ENCODE assay signal across 10 cellular contexts in genomic region chr5:157516016-157516415, GRCh38. TPM values are rescaled to one million over a fixed set of nuclear protein-coding genes. Genes with fewer than 3 reads are reported as not detected.
DNase-seq lines count a peak whose midpoint lies in the region; ATAC-seq and TF ChIP-seq lines count a peak whose summit lies in the region.
"Had no signal": no experiment of that assay in that cellular context is flagged by ENCODE, and none has a peak within 500 bp of the region (broad histone marks: within the 10 kb centered on the region; RNA-seq: fewer than 3 reads in every experiment).

No MANE protein-coding gene starts in this region.

- WGBS in smooth muscle cell (ENCODE audit: low lambda C conversion rate), result 5% methylated on average over 3 of the region's 3 CpGs

- H3K9me3 ChIP-seq in SJSA1 (replicated peaks) (no peaks in the 10 kb centered on the region), smooth muscle cell (replicated peaks; ENCODE audit: low read depth) (no peaks in the 10 kb centered on the region)
- H3K9me3 ChIP-seq: mucosa of descending colon had no signal

- H3K27me3 ChIP-seq in SJSA1 (replicated peaks) (no peaks in the 10 kb centered on the region), smooth muscle cell (ENCODE audit: low read depth) (no peaks in the 10 kb centered on the region)
- H3K27me3 ChIP-seq: cardiac muscle cell had no signal

- peak overlapping the region; percentile 20 for H3K4me2 ChIP-seq in smooth muscle cell

- TF ChIP-seq CTCF in fibroblast of villous mesenchyme (IDR thresholded peaks at IDR 0.05; ENCODE audit: insufficient read depth, low read depth, low read length) (no peak), smooth muscle cell (IDR thresholded peaks at IDR 0.05; ENCODE audit: borderline replicate concordance, insufficient read depth, poor library complexity, severe bottlenecking) (no peak)

- H3K4me3 ChIP-seq in SJSA1 (no peak overlapping the region), fibroblast of villous mesenchyme (ENCODE audit: low read depth, low read length) (no peak overlapping the region), smooth muscle cell (no peak overlapping the region)
- H3K4me3 ChIP-seq: cardiac muscle cell, mucosa of descending colon had no signal

- no peaks in the 10 kb centered on the region for H3K79me2 ChIP-seq in smooth muscle cell (ENCODE audit: low read depth)

- H3K4me1 ChIP-seq in SJSA1 (replicated peaks) (peaks cover 51% of the 10 kb centered on the region), smooth muscle cell (ENCODE audit: low read depth) (no peaks in the 10 kb centered on the region)

- H3K27ac ChIP-seq in SJSA1, result peak overlapping the region; percentile 47
- H3K27ac ChIP-seq in smooth muscle cell (ENCODE audit: low read depth), result peak overlapping the region; percentile 87

- ATAC-seq in GM18511 (IDR thresholded peaks at IDR 0.05; ENCODE audit: unreplicated experiment), result no peak

- peak overlapping the region; percentile 60 for H3K9ac ChIP-seq in smooth muscle cell (ENCODE audit: low read depth)

- no peak overlapping the region for H2AFZ ChIP-seq in smooth muscle cell (ENCODE audit: low read depth)

- H3K36me3 ChIP-seq in SJSA1 (peaks cover 54% of the 10 kb centered on the region), smooth muscle cell (ENCODE audit: low read depth) (peaks cover 7% of the 10 kb centered on the region)
- H3K36me3 ChIP-seq: cardiac muscle cell had no signal

- H4K20me1 ChIP-seq in smooth muscle cell (ENCODE audit: low read depth), result peaks cover 41% of the 10 kb centered on the region

- H3F3A ChIP-seq in smooth muscle cell (ENCODE audit: low read depth), result peaks cover 32% of the 10 kb centered on the region

- DNase-seq in GM04504 (ENCODE audit: low read depth) (peak; percentile 78), SJSA1 (ENCODE audit: low read depth in 1 of 2, low spot score in 2 of 2) (peak; percentile 82 to 86), fibroblast of villous mesenchyme (ENCODE audit: low read depth) (peak; percentile 71), smooth muscle cell (lab: John Stamatoyannopoulos, UW; ENCODE audit: unreplicated experiment) (no peak), iPS-NIHi7 (ENCODE audit: extremely low spot score) (no peak), NCI-H526 treated with DMSO at 0.1 percent for 48 hours (lab: John Stamatoyannopoulos, UW) (no peak), NCI-H1105 treated with DMSO at 0.1 percent for 48 hours (lab: John Stamatoyannopoulos, UW) (no peak)
- DNase-seq: mucosa of descending colon had no signal

RNA-seq across cellular contexts. Expression of gene NIPAL4, which starts 56.0 kb away (rescaled TPM):
- 0.18 TPM in 1 of 2 replicates, not detected in the other for total RNA-seq in SJSA1 (2014; rRNA removed; shearing (Covaris generic))
- 1.7 and 2.3 TPM in 2 replicates for total RNA-seq in fibroblast of villous mesenchyme
- total RNA-seq in smooth muscle cell, result 3.5 and 6.9 TPM in 2 replicates
- 0.37 and 2.7 TPM in 2 replicates for polyA plus RNA-seq in smooth muscle cell

RNA-seq across cellular contexts. Expression of gene ADAM19, which starts 59.6 kb away (rescaled TPM):
- total RNA-seq in SJSA1 (2014; rRNA removed; shearing (Covaris generic)), result 30.0 and 48.7 TPM in 2 replicates
- total RNA-seq in fibroblast of villous mesenchyme (89.8 and 119 TPM in 2 replicates), smooth muscle cell (112 and 117 TPM in 2 replicates)
- polyA plus RNA-seq in smooth muscle cell, result 62.2 and 62.6 TPM in 2 replicates

Comparison
In these comparisons a context has a peak if more than half of its experiments do, and no peak if none do; other contexts are left out.
1. DNase-seq: peak in GM04504 (single experiment), SJSA1 (2 of 2) and fibroblast of villous mesenchyme (single experiment); none in smooth muscle cell (single experiment), iPS-NIHi7 (single experiment), NCI-H526 treated with DMSO at 0.1 percent for 48 hours (single experiment) and NCI-H1105 treated with DMSO at 0.1 percent for 48 hours (single experiment).